8 cellular contexts compared by ENCODE assay signal in the genomic region with DNA sequence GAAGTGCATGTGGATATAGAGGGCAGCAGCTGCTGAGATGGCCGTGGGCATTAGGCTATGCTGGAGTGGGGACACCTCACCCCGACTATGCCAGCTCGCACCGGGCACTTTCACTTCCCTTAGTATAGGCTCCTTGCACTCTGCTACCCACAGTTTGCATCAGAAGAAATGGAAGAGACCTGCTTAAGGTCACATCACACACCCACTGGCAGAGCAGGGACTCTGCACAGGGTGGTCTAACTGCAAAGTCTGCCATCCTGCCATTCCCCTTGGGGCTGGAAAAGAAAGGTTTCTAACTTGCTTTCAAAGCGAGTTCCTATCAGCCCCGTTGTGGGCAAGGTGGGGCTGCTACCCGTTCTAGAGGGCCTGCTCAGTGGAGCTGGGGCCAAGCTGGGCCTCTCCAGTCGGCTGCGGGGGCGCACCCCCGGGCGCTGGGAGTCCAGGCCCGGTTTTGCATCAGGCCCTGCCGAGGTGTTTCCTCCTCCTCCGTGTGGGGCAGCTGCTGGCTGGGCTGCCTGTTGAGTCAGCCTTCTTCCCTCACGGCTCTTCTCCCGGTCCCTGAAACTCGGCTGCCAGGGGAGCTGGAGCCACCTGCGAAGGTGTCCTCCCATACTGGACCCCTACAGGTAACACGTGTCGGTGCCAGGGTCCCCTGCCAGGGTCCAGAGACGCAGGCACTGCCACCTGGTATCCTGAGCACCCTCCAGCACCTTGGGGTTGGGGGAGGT. TPM values are rescaled to one million over a fixed set of nuclear protein-coding genes. Genes with fewer than 3 reads are reported as not detected.
DNase-seq lines count a peak whose midpoint lies in the region; ATAC-seq, FAIRE-seq and TF ChIP-seq lines count a peak whose summit lies in the region.

A gene with protein sequence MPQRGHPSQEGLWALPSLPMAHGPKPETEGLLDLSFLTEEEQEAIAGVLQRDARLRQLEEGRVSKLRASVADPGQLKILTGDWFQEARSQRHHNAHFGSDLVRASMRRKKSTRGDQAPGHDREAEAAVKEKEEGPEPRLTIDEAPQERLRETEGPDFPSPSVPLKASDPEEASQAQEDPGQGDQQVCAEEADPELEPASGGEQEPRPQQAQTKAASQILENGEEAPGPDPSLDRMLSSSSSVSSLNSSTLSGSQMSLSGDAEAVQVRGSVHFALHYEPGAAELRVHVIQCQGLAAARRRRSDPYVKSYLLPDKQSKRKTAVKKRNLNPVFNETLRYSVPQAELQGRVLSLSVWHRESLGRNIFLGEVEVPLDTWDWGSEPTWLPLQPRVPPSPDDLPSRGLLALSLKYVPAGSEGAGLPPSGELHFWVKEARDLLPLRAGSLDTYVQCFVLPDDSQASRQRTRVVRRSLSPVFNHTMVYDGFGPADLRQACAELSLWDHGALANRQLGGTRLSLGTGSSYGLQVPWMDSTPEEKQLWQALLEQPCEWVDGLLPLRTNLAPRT (plus strand): TSS at position 498 of the 728 bp plus-strand sequence. CDS start 3,313 bp downstream, outside the sequence.

- no peak for TF ChIP-seq CTCF in left ventricle myocardium inferior (IDR thresholded peaks at IDR 0.05; ENCODE audit: borderline replicate concordance)

- no peaks in the 10 kb centered on the region for H3K9me3 Mint-ChIP-seq in activated naive CD4-positive, alpha-beta T cell treated with anti-CD3 and anti-CD28 coated beads, Interleukin-2, amount 10 ng/mL, durations not matched to agents 7 days and 5 days

- DNase-seq in GM19239 (ENCODE audit: insufficient read length, low spot score) (peak; percentile 78), LHCN-M2 (ENCODE audit: low read depth) (peak; percentile 56), SK-N-MC (ENCODE audit: low read depth, low spot score) (no peak), left ventricle myocardium inferior (no peak), skeletal muscle cell (ENCODE audit: low read depth) (peak; percentile 43)
- peak; percentile 81 for DNase-seq in activated naive CD4-positive, alpha-beta T cell treated with anti-CD3 and anti-CD28 coated beads, Interleukin-2, amount 10 ng/mL, durations not matched to agents 7 days and 5 days

- H3K4me3 Mint-ChIP-seq in activated naive CD4-positive, alpha-beta T cell treated with anti-CD3 and anti-CD28 coated beads, Interleukin-2, amount 10 ng/mL, durations not matched to agents 7 days and 5 days = peak within 1 kb of the TSS; percentile 90

- H3K27me3 Mint-ChIP-seq in activated naive CD4-positive, alpha-beta T cell treated with anti-CD3 and anti-CD28 coated beads, Interleukin-2, amount 10 ng/mL, durations not matched to agents 7 days and 5 days = no peaks in the 10 kb centered on the region

- H3K9ac ChIP-seq in BLaER1 = peak within 1 kb of the TSS; percentile 84
- H3K9ac ChIP-seq in SK-N-MC (ENCODE audit: insufficient read length) = peak within 1 kb of the TSS; percentile 14

- peak within 1 kb of the TSS; percentile 90 for H3K27ac Mint-ChIP-seq in activated naive CD4-positive, alpha-beta T cell treated with anti-CD3 and anti-CD28 coated beads, Interleukin-2, amount 10 ng/mL, durations not matched to agents 7 days and 5 days

- H3K27ac ChIP-seq in BLaER1 (peak within 1 kb of the TSS; percentile 91), SK-N-MC (no peak within 1 kb of the TSS), left ventricle myocardium inferior (replicated peaks) (peak within 1 kb of the TSS; percentile 43)

- intact Hi-C loops in left ventricle myocardium inferior (cut with micrococcal nuclease) = no loop called here

- H3K36me3 Mint-ChIP-seq in activated naive CD4-positive, alpha-beta T cell treated with anti-CD3 and anti-CD28 coated beads, Interleukin-2, amount 10 ng/mL, durations not matched to agents 7 days and 5 days = peaks cover 41% of the 10 kb centered on the region

- H3K9me3 ChIP-seq in BLaER1 (no peaks in the 10 kb centered on the region), SK-N-MC (ENCODE audit: low read depth, low read length) (no peaks in the 10 kb centered on the region), left ventricle myocardium inferior (replicated peaks) (no peaks in the 10 kb centered on the region)

- peak within 1 kb of the TSS; percentile 94 for H3K4me2 ChIP-seq in BLaER1

- CTCF ChIA-PET in activated naive CD4-positive, alpha-beta T cell treated with anti-CD3 and anti-CD28 coated beads, Interleukin-2, amount 10 ng/mL, durations not matched to agents 7 days and 5 days (lab: Charles Lee) = interaction anchor here (0.6 to 3.2 kb wide), 8 partner anchors 9 to 50 kb away, joined by 3 to 26 read pairs (median 4); a partner anchor contains a TSS

- no peaks in the 10 kb centered on the region for H3K27me3 ChIP-seq in BLaER1
- no peaks in the 10 kb centered on the region for H3K27me3 ChIP-seq in left ventricle myocardium inferior (ENCODE audit: low read depth)

- H3K36me3 ChIP-seq in BLaER1 (peaks cover 27% of the 10 kb centered on the region), SK-N-MC (ENCODE audit: insufficient read depth, low read length) (no peaks in the 10 kb centered on the region; the same call in 1 of the 2 replicates), left ventricle myocardium inferior (peaks cover 12% of the 10 kb centered on the region)

- peaks cover 6% of the 10 kb centered on the region; the same call in 1 of the 2 replicates for H4K20me1 ChIP-seq in BLaER1

- no peak for FAIRE-seq in GM19239 (lab: Jason Lieb, UNC)

- H3K4me3 ChIP-seq in BLaER1 (peak within 1 kb of the TSS; percentile 78), SK-N-MC (peak within 1 kb of the TSS; percentile 54), left ventricle myocardium inferior (peak within 1 kb of the TSS; percentile 12), skeletal muscle cell (ENCODE audit: low read depth, low read length) (peak within 1 kb of the TSS; percentile 32)

- peaks cover 67% of the 10 kb centered on the region for H3K4me1 ChIP-seq in BLaER1
- peaks cover 11% of the 10 kb centered on the region for H3K4me1 ChIP-seq in left ventricle myocardium inferior

- ATAC-seq in GM18520 (IDR thresholded peaks at IDR 0.05; ENCODE audit: unreplicated experiment) = no peak

- peaks cover 59% of the 10 kb centered on the region for H3K4me1 Mint-ChIP-seq in activated naive CD4-positive, alpha-beta T cell treated with anti-CD3 and anti-CD28 coated beads, Interleukin-2, amount 10 ng/mL, durations not matched to agents 7 days and 5 days

RNA-seq across cellular contexts. Expression of the gene that starts here (rescaled TPM):
- total RNA-seq in LHCN-M2 (2014; rRNA removed) (0.63 TPM in 1 of 2 replicates, not detected in the other), left ventricle myocardium inferior (1.1 TPM)
- polyA plus RNA-seq in LHCN-M2 (2012) = 0.17 TPM

Comparison
In these comparisons a context has a peak if more than half of its experiments do, and no peak if none do; other contexts are left out.
1. Peak in DNase-seq in LHCN-M2; RNA of the gene not detected or under 1 TPM.
2. H3K4me3 ChIP-seq: peak in every context shown above with its lines; median percentile 78 in BLaER1; 54 in SK-N-MC; 32 in skeletal muscle cell; 12 in left ventricle myocardium inferior.
3. DNase-seq: peak in GM19239 (single experiment), activated naive CD4-positive, alpha-beta T cell treated with anti-CD3 and anti-CD28 coated beads, Interleukin-2, amount 10 ng/mL, durations not matched to agents 7 days and 5 days (single experiment) and skeletal muscle cell (single experiment); none in SK-N-MC (single experiment) and left ventricle myocardium inferior (single experiment).